Comparison of ENCODE assay signal across 8 cellular contexts in genomic region chr7:43650457-43651052, GRCh38.
DNase-seq lines count a peak whose midpoint lies in the region; TF ChIP-seq lines count a peak whose summit lies in the region.

No MANE protein-coding gene starts in this region.

- H3K9me3 ChIP-seq in OCI-LY1 (ENCODE audit: low read length): no peaks in the 10 kb centered on the region
- H3K9me3 ChIP-seq in osteoblast (ENCODE audit: low read depth, low read length): no peaks in the 10 kb centered on the region

- H3K36me3 ChIP-seq in OCI-LY1 (ENCODE audit: insufficient read depth, low read length): peaks cover 24% of the 10 kb centered on the region
- peaks cover 2% of the 10 kb centered on the region for H3K36me3 ChIP-seq in osteoblast (ENCODE audit: insufficient read depth, low read length)

- peak; percentile 66 for DNase-seq in Daoy (ENCODE audit: low read depth)
- no peak for DNase-seq in coronary artery (ENCODE audit: low spot score)
- peak; percentile 80 for DNase-seq in osteoblast (ENCODE audit: insufficient read length, low spot score, missing footprints)
- no peak for DNase-seq in activated effector memory CD4-positive, alpha-beta T cell treated with anti-CD3 and anti-CD28 coated beads, Interleukin-2, amount 50 U/mL, for 16 hours
- no peak for DNase-seq in MV-4-11 (lab: John Stamatoyannopoulos, UW)
- no peak for DNase-seq in NCI-H345 (lab: John Stamatoyannopoulos, UW)
- no peak for DNase-seq in COLO668 (lab: John Stamatoyannopoulos, UW; ENCODE audit: unreplicated experiment)

- peak overlapping the region; percentile 75 for H3K9ac ChIP-seq in OCI-LY1 (ENCODE audit: low read length)

- H2AFZ ChIP-seq in OCI-LY1 (ENCODE audit: low read length) (no peak overlapping the region), osteoblast (ENCODE audit: low read length) (no peak overlapping the region)

- H3K27ac ChIP-seq in OCI-LY1 (ENCODE audit: low read depth, low read length, poor library complexity, severe bottlenecking) (peak overlapping the region; percentile 98), coronary artery (peak overlapping the region; percentile 69 to 89), osteoblast (ENCODE audit: low read depth, low read length) (peak overlapping the region; percentile 97)

- no peak; the same call in 1 of the 2 replicates for TF ChIP-seq CTCF in OCI-LY1 (IDR thresholded peaks at IDR 0.05; ENCODE audit: low read length)
- TF ChIP-seq CTCF in coronary artery (IDR thresholded peaks at IDR 0.05): no peak
- TF ChIP-seq CTCF in osteoblast (IDR thresholded peaks at IDR 0.05; ENCODE audit: extremely low read depth, low read depth, low read length): no peak

- peaks cover 32% of the 10 kb centered on the region for H3F3A ChIP-seq in OCI-LY1 (ENCODE audit: insufficient read depth, low read length)

- H3K4me2 ChIP-seq in OCI-LY1 (ENCODE audit: low read length) (peak overlapping the region; percentile 81), osteoblast (ENCODE audit: insufficient read depth, low read length) (peak overlapping the region; percentile 70)

- H3K27me3 ChIP-seq in OCI-LY1 (ENCODE audit: insufficient read depth, low read length) (no peaks in the 10 kb centered on the region), osteoblast (ENCODE audit: insufficient read depth, low read length) (no peaks in the 10 kb centered on the region)

- H3K4me1 ChIP-seq in OCI-LY1 (ENCODE audit: insufficient read depth, low read length, severe bottlenecking) (peaks cover 93% of the 10 kb centered on the region), osteoblast (ENCODE audit: insufficient read depth, low read length) (peaks cover 71% of the 10 kb centered on the region)

- H3K79me2 ChIP-seq in OCI-LY1 (ENCODE audit: insufficient read depth, low read length) (peaks cover 13% of the 10 kb centered on the region; the same call in 1 of the 2 replicates), osteoblast (ENCODE audit: insufficient read depth, low read length) (peaks cover 23% of the 10 kb centered on the region)

- no peaks in the 10 kb centered on the region for H4K20me1 ChIP-seq in OCI-LY1 (ENCODE audit: insufficient read depth, low read length)
- H4K20me1 ChIP-seq in osteoblast (ENCODE audit: insufficient read depth, low read length): no peaks in the 10 kb centered on the region

- H3K4me3 ChIP-seq in OCI-LY1 (ENCODE audit: low read depth, low read length, poor library complexity, severe bottlenecking): peak overlapping the region; percentile 59
- H3K4me3 ChIP-seq in coronary artery: peak overlapping the region; percentile 4
- no peak overlapping the region for H3K4me3 ChIP-seq in osteoblast (ENCODE audit: insufficient read depth, low read length)

- no peaks in the 10 kb centered on the region for H3K9me2 ChIP-seq in OCI-LY1 (ENCODE audit: low read depth, low read length)

Comparison
In these comparisons a context has a peak if more than half of its experiments do, and no peak if none do; other contexts are left out.
1. DNase-seq: peak in Daoy (single experiment) and osteoblast (single experiment); none in coronary artery (single experiment), activated effector memory CD4-positive, alpha-beta T cell treated with anti-CD3 and anti-CD28 coated beads, Interleukin-2, amount 50 U/mL, for 16 hours (single experiment), MV-4-11 (single experiment), NCI-H345 (single experiment) and COLO668 (single experiment).
2. Peak in every context shown above with its lines, with median percentiles within 50 percentile points of each other: H3K27ac ChIP-seq.